28 cellular contexts compared by ENCODE assay signal in genomic region chr4:113919145-113919544, GRCh38.
"Had no signal": no experiment of that assay in that cellular context is flagged by ENCODE, and none has a peak within 500 bp of the region (broad histone marks: within the 10 kb centered on the region; RNA-seq: fewer than 3 reads in every experiment).

No MANE protein-coding gene starts in this region.

- H3K9me3 Mint-ChIP-seq: activated B cell treated with CpG ODN at 0.5 μM for 24 hours; activated naive CD8-positive, alpha-beta T cell treated with anti-CD3 and anti-CD28 coated beads, Interleukin-2, amount 10 ng/mL, durations not matched to agents 7 days and 5 days; activated T-cell treated with anti-CD3 and anti-CD28 coated beads, Interleukin-2, amount 50 U/mL, for 4 hours; activated T-helper 2 cell treated with anti-CD3 and anti-CD28 coated beads, Interferon-gamma antibody, Interleukin-2, Interleukin-4, amounts not matched to agents 10 μg/mL and 5 μg/mL and 100 μg/mL, durations not matched to agents 14 hours and 24 hours and 36 hours; effector memory CD8-positive, alpha-beta T cell had no signal

- H3K27me3 Mint-ChIP-seq: activated CD4-positive, alpha-beta T cell treated with anti-CD3 and anti-CD28 coated beads for 36 hours; activated naive CD8-positive, alpha-beta T cell treated with anti-CD3 and anti-CD28 coated beads, Interleukin-2, amount 10 ng/mL, durations not matched to agents 7 days and 5 days; effector memory CD8-positive, alpha-beta T cell; naive thymus-derived CD4-positive, alpha-beta T cell had no signal

- H3K9me3 ChIP-seq: ovary, prostate gland, spleen, testis, uterus had no signal

- H3K36me3 Mint-ChIP-seq: naive thymus-derived CD4-positive, alpha-beta T cell had no signal

- H3K4me1 Mint-ChIP-seq: activated B cell treated with CpG ODN at 0.5 μM for 24 hours had no signal

- H3K4me3 Mint-ChIP-seq: activated B cell treated with CpG ODN at 0.5 μM for 24 hours; activated CD4-positive, alpha-beta T cell treated with anti-CD3 and anti-CD28 coated beads for 36 hours; activated naive CD8-positive, alpha-beta T cell treated with anti-CD3 and anti-CD28 coated beads, Interleukin-2, amount 10 ng/mL, durations not matched to agents 7 days and 5 days; activated T-cell treated with anti-CD3 and anti-CD28 coated beads, Interleukin-2, amount 50 U/mL, for 4 hours; effector memory CD8-positive, alpha-beta T cell; naive thymus-derived CD4-positive, alpha-beta T cell had no signal

- FAIRE-seq: endothelial cell of umbilical vein, kidney had no signal

- H3K4me1 ChIP-seq: spleen, testis, uterus had no signal

- H3K4me3 ChIP-seq: cardiac muscle cell, lung, ovary, prostate gland, spleen, testis, uterus had no signal

- H3K36me3 ChIP-seq: cardiac muscle cell, ovary, prostate gland, spleen, uterus had no signal

- H3K27ac Mint-ChIP-seq: activated B cell treated with CpG ODN at 0.5 μM for 24 hours; activated CD4-positive, alpha-beta T cell treated with anti-CD3 and anti-CD28 coated beads for 36 hours; activated naive CD8-positive, alpha-beta T cell treated with anti-CD3 and anti-CD28 coated beads, Interleukin-2, amount 10 ng/mL, durations not matched to agents 7 days and 5 days; activated T-helper 2 cell treated with anti-CD3 and anti-CD28 coated beads, Interferon-gamma antibody, Interleukin-2, Interleukin-4, amounts not matched to agents 10 μg/mL and 5 μg/mL and 100 μg/mL, durations not matched to agents 14 hours and 24 hours and 36 hours; effector memory CD8-positive, alpha-beta T cell had no signal

- H3K27ac ChIP-seq: cardiac muscle cell, ovary, prostate gland, spleen, testis, uterus had no signal

- H3K27me3 ChIP-seq: cardiac muscle cell, ovary, spleen, testis, uterus had no signal

- ATAC-seq: activated CD4-positive, alpha-beta T cell treated with anti-CD3 and anti-CD28 coated beads for 36 hours; activated T-cell treated with anti-CD3 and anti-CD28 coated beads, Interleukin-2, amount 50 U/mL, for 4 hours; effector memory CD8-positive, alpha-beta T cell; esophagus mucosa; left lobe of liver; naive thymus-derived CD4-positive, alpha-beta T cell had no signal

- DNase-seq: activated B cell treated with CpG ODN at 0.5 μM for 24 hours; activated CD4-positive, alpha-beta T cell treated with anti-CD3 and anti-CD28 coated beads for 36 hours; activated CD4-positive, alpha-beta T cell treated with anti-CD3 and anti-CD28 coated beads, Interleukin-2, amount 50 U/mL, for 4 hours; activated CD8-positive, alpha-beta memory T cell treated with anti-CD3 and anti-CD28 coated beads for 24 hours; activated CD8-positive, alpha-beta memory T cell treated with anti-CD3 and anti-CD28 coated beads, Interleukin-2, amount 50 U/mL, for 48 hours; activated naive CD4-positive, alpha-beta T cell treated with Interleukin-2 at 50 U/mL for 16 hours; activated naive CD8-positive, alpha-beta T cell treated with anti-CD3 and anti-CD28 coated beads, Interleukin-2, amount 10 ng/mL, durations not matched to agents 7 days and 5 days; activated T-cell treated with anti-CD3 and anti-CD28 coated beads, Interleukin-2, amount 50 U/mL, for 4 hours; amniotic stem cell; effector memory CD8-positive, alpha-beta T cell; foreskin melanocyte; kidney; naive thymus-derived CD4-positive, alpha-beta T cell; ovary; spleen; stimulated activated CD4-positive, alpha-beta T cell treated with anti-CD3 and anti-CD28 coated beads, Interleukin-4, amount 100 ng/mL, for 1 hour; stimulated activated naive CD4-positive, alpha-beta T cell; T-helper 9 cell; testis; trophoblast cell; uterus had no signal
